Comparison of ENCODE assay signal across 10 cellular contexts in genomic region chr15:90376789-90377188, GRCh38. TPM values are rescaled to one million over a fixed set of nuclear protein-coding genes. Genes with fewer than 3 reads are reported as not detected.
DNase-seq lines count a peak whose midpoint lies in the region; ATAC-seq lines count a peak whose summit lies in the region.
"Had no signal": no experiment of that assay in that cellular context is flagged by ENCODE, and none has a peak within 500 bp of the region (broad histone marks: within the 10 kb centered on the region; RNA-seq: fewer than 3 reads in every experiment).

No MANE protein-coding gene starts in this region.

- H3K4me1 Mint-ChIP-seq in CD4-positive, CD25-positive, alpha-beta regulatory T cell, result peaks cover 22 to 48% (median 29%) of the 10 kb centered on the region in 4 donors
- peaks cover 28% of the 10 kb centered on the region for H3K4me1 Mint-ChIP-seq in T-helper 1 cell treated with Interleukin-12 subunit alpha and Interleukin-12 subunit beta and Interleukin-4 antibody, amounts not matched to agents 30 μg/mL and 1 μg/mL, for 36 hours (ENCODE audit: low read depth)

- H3K9me3 Mint-ChIP-seq in CD4-positive, CD25-positive, alpha-beta regulatory T cell, result peaks cover 0 to 13% (median 4%) of the 10 kb centered on the region in 7 donors
- H3K9me3 Mint-ChIP-seq in T-helper 1 cell treated with Interleukin-12 subunit alpha and Interleukin-12 subunit beta and Interleukin-4 antibody, amounts not matched to agents 30 μg/mL and 1 μg/mL, for 36 hours, result peaks cover 27% of the 10 kb centered on the region

- peaks cover 5% of the 10 kb centered on the region for H3K27me3 Mint-ChIP-seq in CD4-positive, CD25-positive, alpha-beta regulatory T cell
- H3K27me3 Mint-ChIP-seq in T-helper 1 cell treated with Interleukin-12 subunit alpha and Interleukin-12 subunit beta and Interleukin-4 antibody, amounts not matched to agents 30 μg/mL and 1 μg/mL, for 36 hours (ENCODE audit: low read depth), result no peaks in the 10 kb centered on the region

- no peaks in the 10 kb centered on the region for H3K27me3 ChIP-seq in CD4-positive, CD25-positive, alpha-beta regulatory T cell (ENCODE audit: control insufficient read depth, insufficient read depth, low read length)
- H3K27me3 ChIP-seq: BE2C had no signal

- no peaks in the 10 kb centered on the region for H3K36me3 ChIP-seq in CD4-positive, CD25-positive, alpha-beta regulatory T cell (ENCODE audit: control insufficient read depth, insufficient read depth, low read length)
- H3K36me3 ChIP-seq: BE2C had no signal

- H3K36me3 Mint-ChIP-seq in CD4-positive, CD25-positive, alpha-beta regulatory T cell, result no peaks in the 10 kb centered on the region
- peaks cover 25% of the 10 kb centered on the region for H3K36me3 Mint-ChIP-seq in T-helper 1 cell treated with Interleukin-12 subunit alpha and Interleukin-12 subunit beta and Interleukin-4 antibody, amounts not matched to agents 30 μg/mL and 1 μg/mL, for 36 hours (ENCODE audit: low read depth)

- H3K27ac ChIP-seq in CD4-positive, CD25-positive, alpha-beta regulatory T cell (ENCODE audit: insufficient read depth, low read length, poor library complexity, severe bottlenecking), result peak overlapping the region; percentile 48

- H3K9me3 ChIP-seq in CD4-positive, CD25-positive, alpha-beta regulatory T cell (ENCODE audit: control insufficient read depth in 2 of 2, low read length in 2 of 2), result peaks cover 2 to 12% of the 10 kb centered on the region in 2 experiments
- H3K9me3 ChIP-seq: BE2C had no signal

- peak overlapping the region; percentile 57 to 90 (median 82) for H3K27ac Mint-ChIP-seq in CD4-positive, CD25-positive, alpha-beta regulatory T cell
- peak overlapping the region; percentile 95 for H3K27ac Mint-ChIP-seq in T-helper 1 cell treated with Interleukin-12 subunit alpha and Interleukin-12 subunit beta and Interleukin-4 antibody, amounts not matched to agents 30 μg/mL and 1 μg/mL, for 36 hours

- H3K4me1 ChIP-seq in CD4-positive, CD25-positive, alpha-beta regulatory T cell (ENCODE audit: control insufficient read depth, insufficient read depth, low read length, poor library complexity, severe bottlenecking), result peaks cover 31% of the 10 kb centered on the region
- H3K4me1 ChIP-seq: BE2C had no signal

- peak; percentile 87 to 93 for ATAC-seq in CD4-positive, CD25-positive, alpha-beta regulatory T cell (ENCODE audit: low read depth in 2 of 2)
- ATAC-seq in GM19023 (IDR thresholded peaks at IDR 0.05; ENCODE audit: unreplicated experiment), result no peak
- ATAC-seq in HG03175 (IDR thresholded peaks at IDR 0.05; ENCODE audit: unreplicated experiment), result no peak

- H3K4me3 ChIP-seq in CD4-positive, CD25-positive, alpha-beta regulatory T cell (ENCODE audit: low read depth, low read length), result peak overlapping the region; percentile 62

- peak; percentile 47 to 87 (median 69) for DNase-seq in CD4-positive, CD25-positive, alpha-beta regulatory T cell
- peak; percentile 86 for DNase-seq in activated effector memory CD4-positive, alpha-beta T cell treated with anti-CD3 and anti-CD28 coated beads, Interleukin-2, amount 50 U/mL, for 16 hours
- DNase-seq in stimulated activated CD4-positive, alpha-beta T cell treated with anti-CD3 and anti-CD28 coated beads, Interleukin-12 subunit alpha, Interleukin-12 subunit beta, amount 100 ng/mL, for 4 hours, result peak; percentile 22
- DNase-seq in SW 1271 (lab: John Stamatoyannopoulos, UW) (no peak), HK-2 (ENCODE audit: unreplicated experiment) (no peak)
- DNase-seq: BE2C, NCI-H69 had no signal

- peak overlapping the region; percentile 50 to 85 (median 68) for H3K4me3 Mint-ChIP-seq in CD4-positive, CD25-positive, alpha-beta regulatory T cell
- peak overlapping the region; percentile 55 for H3K4me3 Mint-ChIP-seq in T-helper 1 cell treated with Interleukin-12 subunit alpha and Interleukin-12 subunit beta and Interleukin-4 antibody, amounts not matched to agents 30 μg/mL and 1 μg/mL, for 36 hours

RNA-seq across cellular contexts. Expression of gene IQGAP1, which starts 11.3 kb away (rescaled TPM):
- 198 TPM for total RNA-seq in CD4-positive, CD25-positive, alpha-beta regulatory T cell
- 100 to 1,000 TPM in 3 of 4 donors, 10 to 100 TPM in 1; 98.2 to 147 (median 123) TPM for polyA plus RNA-seq in CD4-positive, CD25-positive, alpha-beta regulatory T cell

RNA-seq across cellular contexts. Expression of gene ZNF774, which starts 24.7 kb away (rescaled TPM):
- total RNA-seq in CD4-positive, CD25-positive, alpha-beta regulatory T cell, result not detected
- polyA plus RNA-seq in CD4-positive, CD25-positive, alpha-beta regulatory T cell, result not detected

Comparison
In these comparisons a context has a peak if more than half of its experiments do, and no peak if none do; other contexts are left out.
1. ATAC-seq: peak in CD4-positive, CD25-positive, alpha-beta regulatory T cell (2 of 2); none in GM19023 (single experiment) and HG03175 (single experiment).
2. DNase-seq: peak in CD4-positive, CD25-positive, alpha-beta regulatory T cell (3 of 3), activated effector memory CD4-positive, alpha-beta T cell treated with anti-CD3 and anti-CD28 coated beads, Interleukin-2, amount 50 U/mL, for 16 hours (single experiment) and stimulated activated CD4-positive, alpha-beta T cell treated with anti-CD3 and anti-CD28 coated beads, Interleukin-12 subunit alpha, Interleukin-12 subunit beta, amount 100 ng/mL, for 4 hours (single experiment); none in SW 1271 (0 of 2) and HK-2 (single experiment).